ENCODE assay signal across 1 cellular context in the genomic region with DNA sequence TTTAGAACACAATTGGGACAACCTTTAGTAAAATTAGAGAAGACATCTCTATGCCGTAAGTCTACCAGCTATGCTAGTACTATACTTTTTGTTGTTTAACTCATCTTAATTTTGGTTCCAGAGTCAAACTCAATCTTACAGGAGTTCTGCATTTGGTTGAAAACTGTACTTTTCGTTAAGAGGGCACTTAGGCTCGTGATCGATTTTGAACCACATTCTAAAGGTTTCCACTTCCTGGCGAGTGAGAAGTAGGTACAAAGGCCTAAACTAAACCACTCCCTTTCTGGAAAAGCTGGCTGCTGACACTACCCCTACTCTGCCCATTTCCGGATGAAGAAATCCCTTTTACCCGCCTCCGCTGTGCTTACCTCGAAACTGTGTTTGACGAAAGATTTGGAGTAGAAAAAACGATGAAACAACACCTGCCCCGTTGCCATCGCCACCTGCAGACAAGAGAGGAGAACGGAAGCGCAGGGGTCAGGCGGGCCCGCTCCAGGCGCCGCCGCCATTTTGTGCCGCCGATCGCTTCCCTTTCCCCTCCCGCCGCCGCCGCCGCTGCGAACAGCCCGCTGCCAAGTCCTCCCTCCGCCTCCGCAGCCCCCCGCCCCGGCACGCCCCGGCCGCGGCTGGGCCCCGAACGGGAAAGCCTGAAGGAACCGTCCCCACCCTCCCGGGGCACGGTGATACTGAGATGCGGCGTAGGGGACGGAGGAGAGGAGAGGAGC.
A peak's percentile ranks its signal among the peaks of the same experiment; 100 is the strongest.
TF ChIP-seq lines count a peak whose summit lies in the region.

No MANE protein-coding gene starts in this region.

TF ChIP-seq in HepG2, 621 proteins besides CTCF, POLR2A, EP300 and RAD21 (continued from another document and continues in another):
- TF ChIP-seq, protein P1, sequence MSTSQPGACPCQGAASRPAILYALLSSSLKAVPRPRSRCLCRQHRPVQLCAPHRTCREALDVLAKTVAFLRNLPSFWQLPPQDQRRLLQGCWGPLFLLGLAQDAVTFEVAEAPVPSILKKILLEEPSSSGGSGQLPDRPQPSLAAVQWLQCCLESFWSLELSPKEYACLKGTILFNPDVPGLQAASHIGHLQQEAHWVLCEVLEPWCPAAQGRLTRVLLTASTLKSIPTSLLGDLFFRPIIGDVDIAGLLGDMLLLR (CRISPR knock-in tag; IDR thresholded peaks at IDR 0.05) = no peak
- TF ChIP-seq, protein P2, sequence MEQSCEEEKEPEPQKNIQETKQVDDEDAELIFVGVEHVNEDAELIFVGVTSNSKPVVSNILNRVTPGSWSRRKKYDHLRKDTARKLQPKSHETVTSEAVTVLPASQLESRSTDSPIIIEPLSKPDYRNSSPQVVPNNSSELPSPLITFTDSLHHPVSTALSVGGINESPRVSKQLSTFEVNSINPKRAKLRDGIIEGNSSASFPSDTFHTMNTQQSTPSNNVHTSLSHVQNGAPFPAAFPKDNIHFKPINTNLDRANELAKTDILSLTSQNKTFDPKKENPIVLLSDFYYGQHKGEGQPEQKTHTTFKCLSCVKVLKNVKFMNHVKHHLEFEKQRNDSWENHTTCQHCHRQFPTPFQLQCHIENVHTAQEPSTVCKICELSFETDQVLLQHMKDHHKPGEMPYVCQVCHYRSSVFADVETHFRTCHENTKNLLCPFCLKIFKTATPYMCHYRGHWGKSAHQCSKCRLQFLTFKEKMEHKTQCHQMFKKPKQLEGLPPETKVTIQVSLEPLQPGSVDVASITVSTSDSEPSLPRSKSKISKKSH (CRISPR knock-in tag; IDR thresholded peaks at IDR 0.05; ENCODE audit: borderline replicate concordance) = no peak
- TF ChIP-seq, protein P3, sequence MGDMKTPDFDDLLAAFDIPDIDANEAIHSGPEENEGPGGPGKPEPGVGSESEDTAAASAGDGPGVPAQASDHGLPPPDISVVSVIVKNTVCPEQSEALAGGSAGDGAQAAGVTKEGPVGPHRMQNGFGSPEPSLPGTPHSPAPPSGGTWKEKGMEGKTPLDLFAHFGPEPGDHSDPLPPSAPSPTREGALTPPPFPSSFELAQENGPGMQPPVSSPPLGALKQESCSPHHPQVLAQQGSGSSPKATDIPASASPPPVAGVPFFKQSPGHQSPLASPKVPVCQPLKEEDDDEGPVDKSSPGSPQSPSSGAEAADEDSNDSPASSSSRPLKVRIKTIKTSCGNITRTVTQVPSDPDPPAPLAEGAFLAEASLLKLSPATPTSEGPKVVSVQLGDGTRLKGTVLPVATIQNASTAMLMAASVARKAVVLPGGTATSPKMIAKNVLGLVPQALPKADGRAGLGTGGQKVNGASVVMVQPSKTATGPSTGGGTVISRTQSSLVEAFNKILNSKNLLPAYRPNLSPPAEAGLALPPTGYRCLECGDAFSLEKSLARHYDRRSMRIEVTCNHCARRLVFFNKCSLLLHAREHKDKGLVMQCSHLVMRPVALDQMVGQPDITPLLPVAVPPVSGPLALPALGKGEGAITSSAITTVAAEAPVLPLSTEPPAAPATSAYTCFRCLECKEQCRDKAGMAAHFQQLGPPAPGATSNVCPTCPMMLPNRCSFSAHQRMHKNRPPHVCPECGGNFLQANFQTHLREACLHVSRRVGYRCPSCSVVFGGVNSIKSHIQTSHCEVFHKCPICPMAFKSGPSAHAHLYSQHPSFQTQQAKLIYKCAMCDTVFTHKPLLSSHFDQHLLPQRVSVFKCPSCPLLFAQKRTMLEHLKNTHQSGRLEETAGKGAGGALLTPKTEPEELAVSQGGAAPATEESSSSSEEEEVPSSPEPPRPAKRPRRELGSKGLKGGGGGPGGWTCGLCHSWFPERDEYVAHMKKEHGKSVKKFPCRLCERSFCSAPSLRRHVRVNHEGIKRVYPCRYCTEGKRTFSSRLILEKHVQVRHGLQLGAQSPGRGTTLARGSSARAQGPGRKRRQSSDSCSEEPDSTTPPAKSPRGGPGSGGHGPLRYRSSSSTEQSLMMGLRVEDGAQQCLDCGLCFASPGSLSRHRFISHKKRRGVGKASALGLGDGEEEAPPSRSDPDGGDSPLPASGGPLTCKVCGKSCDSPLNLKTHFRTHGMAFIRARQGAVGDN (CRISPR knock-in tag; IDR thresholded peaks at IDR 0.05) = no peak
- TF ChIP-seq HOXA3 (CRISPR knock-in tag; IDR thresholded peaks at IDR 0.05) = peak; percentile 81; the same call in 1 of the 2 replicates
- TF ChIP-seq PCBP1 (IDR thresholded peaks at IDR 0.05; ENCODE audit: borderline replicate concordance, low read depth, low read length) = no peak
- TF ChIP-seq, protein P4, sequence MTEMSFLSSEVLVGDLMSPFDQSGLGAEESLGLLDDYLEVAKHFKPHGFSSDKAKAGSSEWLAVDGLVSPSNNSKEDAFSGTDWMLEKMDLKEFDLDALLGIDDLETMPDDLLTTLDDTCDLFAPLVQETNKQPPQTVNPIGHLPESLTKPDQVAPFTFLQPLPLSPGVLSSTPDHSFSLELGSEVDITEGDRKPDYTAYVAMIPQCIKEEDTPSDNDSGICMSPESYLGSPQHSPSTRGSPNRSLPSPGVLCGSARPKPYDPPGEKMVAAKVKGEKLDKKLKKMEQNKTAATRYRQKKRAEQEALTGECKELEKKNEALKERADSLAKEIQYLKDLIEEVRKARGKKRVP (CRISPR knock-in tag; IDR thresholded peaks at IDR 0.05) = peak in 1 of 2 experiments; percentile 51; a peak in 2 of 4 replicates
- TF ChIP-seq ZMYM2 (CRISPR knock-in tag; IDR thresholded peaks at IDR 0.05) = no peak
- TF ChIP-seq, protein P5, sequence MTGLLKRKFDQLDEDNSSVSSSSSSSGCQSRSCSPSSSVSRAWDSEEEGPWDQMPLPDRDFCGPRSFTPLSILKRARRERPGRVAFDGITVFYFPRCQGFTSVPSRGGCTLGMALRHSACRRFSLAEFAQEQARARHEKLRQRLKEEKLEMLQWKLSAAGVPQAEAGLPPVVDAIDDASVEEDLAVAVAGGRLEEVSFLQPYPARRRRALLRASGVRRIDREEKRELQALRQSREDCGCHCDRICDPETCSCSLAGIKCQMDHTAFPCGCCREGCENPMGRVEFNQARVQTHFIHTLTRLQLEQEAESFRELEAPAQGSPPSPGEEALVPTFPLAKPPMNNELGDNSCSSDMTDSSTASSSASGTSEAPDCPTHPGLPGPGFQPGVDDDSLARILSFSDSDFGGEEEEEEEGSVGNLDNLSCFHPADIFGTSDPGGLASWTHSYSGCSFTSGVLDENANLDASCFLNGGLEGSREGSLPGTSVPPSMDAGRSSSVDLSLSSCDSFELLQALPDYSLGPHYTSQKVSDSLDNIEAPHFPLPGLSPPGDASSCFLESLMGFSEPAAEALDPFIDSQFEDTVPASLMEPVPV (CRISPR knock-in tag; IDR thresholded peaks at IDR 0.05) = no peak
- no peak for TF ChIP-seq ZNF333 (CRISPR knock-in tag; IDR thresholded peaks at IDR 0.05; ENCODE audit: borderline replicate concordance)
- TF ChIP-seq MTA3 (CRISPR knock-in tag; IDR thresholded peaks at IDR 0.05) = no peak
- TF ChIP-seq ZNF547 (CRISPR knock-in tag; IDR thresholded peaks at IDR 0.05) = no peak
- TF ChIP-seq RFX1 (IDR thresholded peaks at IDR 0.05) = 0 out of 2 replicates have a peak, but pooled peaks have one; percentile 22
- TF ChIP-seq, protein P6, sequence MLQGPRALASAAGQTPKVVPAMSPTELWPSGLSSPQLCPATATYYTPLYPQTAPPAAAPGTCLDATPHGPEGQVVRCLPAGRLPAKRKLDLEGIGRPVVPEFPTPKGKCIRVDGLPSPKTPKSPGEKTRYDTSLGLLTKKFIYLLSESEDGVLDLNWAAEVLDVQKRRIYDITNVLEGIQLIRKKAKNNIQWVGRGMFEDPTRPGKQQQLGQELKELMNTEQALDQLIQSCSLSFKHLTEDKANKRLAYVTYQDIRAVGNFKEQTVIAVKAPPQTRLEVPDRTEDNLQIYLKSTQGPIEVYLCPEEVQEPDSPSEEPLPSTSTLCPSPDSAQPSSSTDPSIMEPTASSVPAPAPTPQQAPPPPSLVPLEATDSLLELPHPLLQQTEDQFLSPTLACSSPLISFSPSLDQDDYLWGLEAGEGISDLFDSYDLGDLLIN (CRISPR knock-in tag; IDR thresholded peaks at IDR 0.05; ENCODE audit: borderline replicate concordance) = no peak
- no peak for TF ChIP-seq FOXO1 (CRISPR knock-in tag; IDR thresholded peaks at IDR 0.05)
- TF ChIP-seq, protein P7, sequence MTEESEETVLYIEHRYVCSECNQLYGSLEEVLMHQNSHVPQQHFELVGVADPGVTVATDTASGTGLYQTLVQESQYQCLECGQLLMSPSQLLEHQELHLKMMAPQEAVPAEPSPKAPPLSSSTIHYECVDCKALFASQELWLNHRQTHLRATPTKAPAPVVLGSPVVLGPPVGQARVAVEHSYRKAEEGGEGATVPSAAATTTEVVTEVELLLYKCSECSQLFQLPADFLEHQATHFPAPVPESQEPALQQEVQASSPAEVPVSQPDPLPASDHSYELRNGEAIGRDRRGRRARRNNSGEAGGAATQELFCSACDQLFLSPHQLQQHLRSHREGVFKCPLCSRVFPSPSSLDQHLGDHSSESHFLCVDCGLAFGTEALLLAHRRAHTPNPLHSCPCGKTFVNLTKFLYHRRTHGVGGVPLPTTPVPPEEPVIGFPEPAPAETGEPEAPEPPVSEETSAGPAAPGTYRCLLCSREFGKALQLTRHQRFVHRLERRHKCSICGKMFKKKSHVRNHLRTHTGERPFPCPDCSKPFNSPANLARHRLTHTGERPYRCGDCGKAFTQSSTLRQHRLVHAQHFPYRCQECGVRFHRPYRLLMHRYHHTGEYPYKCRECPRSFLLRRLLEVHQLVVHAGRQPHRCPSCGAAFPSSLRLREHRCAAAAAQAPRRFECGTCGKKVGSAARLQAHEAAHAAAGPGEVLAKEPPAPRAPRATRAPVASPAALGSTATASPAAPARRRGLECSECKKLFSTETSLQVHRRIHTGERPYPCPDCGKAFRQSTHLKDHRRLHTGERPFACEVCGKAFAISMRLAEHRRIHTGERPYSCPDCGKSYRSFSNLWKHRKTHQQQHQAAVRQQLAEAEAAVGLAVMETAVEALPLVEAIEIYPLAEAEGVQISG (CRISPR knock-in tag; IDR thresholded peaks at IDR 0.05) = no peak
- no peak for TF ChIP-seq KDM5B (CRISPR knock-in tag; IDR thresholded peaks at IDR 0.05; ENCODE audit: borderline replicate concordance)
- TF ChIP-seq TBP (CRISPR knock-in tag; IDR thresholded peaks at IDR 0.05) = no peak
- TF ChIP-seq ZNF451 (CRISPR knock-in tag; IDR thresholded peaks at IDR 0.05) = no peak
- no peak for TF ChIP-seq ZNF607 (CRISPR knock-in tag; IDR thresholded peaks at IDR 0.05; ENCODE audit: borderline replicate concordance)
- TF ChIP-seq, protein P8, sequence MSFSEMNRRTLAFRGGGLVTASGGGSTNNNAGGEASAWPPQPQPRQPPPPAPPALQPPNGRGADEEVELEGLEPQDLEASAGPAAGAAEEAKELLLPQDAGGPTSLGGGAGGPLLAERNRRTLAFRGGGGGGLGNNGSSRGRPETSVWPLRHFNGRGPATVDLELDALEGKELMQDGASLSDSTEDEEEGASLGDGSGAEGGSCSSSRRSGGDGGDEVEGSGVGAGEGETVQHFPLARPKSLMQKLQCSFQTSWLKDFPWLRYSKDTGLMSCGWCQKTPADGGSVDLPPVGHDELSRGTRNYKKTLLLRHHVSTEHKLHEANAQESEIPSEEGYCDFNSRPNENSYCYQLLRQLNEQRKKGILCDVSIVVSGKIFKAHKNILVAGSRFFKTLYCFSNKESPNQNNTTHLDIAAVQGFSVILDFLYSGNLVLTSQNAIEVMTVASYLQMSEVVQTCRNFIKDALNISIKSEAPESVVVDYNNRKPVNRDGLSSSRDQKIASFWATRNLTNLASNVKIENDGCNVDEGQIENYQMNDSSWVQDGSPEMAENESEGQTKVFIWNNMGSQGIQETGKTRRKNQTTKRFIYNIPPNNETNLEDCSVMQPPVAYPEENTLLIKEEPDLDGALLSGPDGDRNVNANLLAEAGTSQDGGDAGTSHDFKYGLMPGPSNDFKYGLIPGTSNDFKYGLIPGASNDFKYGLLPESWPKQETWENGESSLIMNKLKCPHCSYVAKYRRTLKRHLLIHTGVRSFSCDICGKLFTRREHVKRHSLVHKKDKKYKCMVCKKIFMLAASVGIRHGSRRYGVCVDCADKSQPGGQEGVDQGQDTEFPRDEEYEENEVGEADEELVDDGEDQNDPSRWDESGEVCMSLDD (CRISPR knock-in tag; IDR thresholded peaks at IDR 0.05; ENCODE audit: borderline replicate concordance) = no peak
- TF ChIP-seq RXRB (CRISPR knock-in tag; IDR thresholded peaks at IDR 0.05; ENCODE audit: borderline replicate concordance) = no peak
- TF ChIP-seq ZNF737 (CRISPR knock-in tag; IDR thresholded peaks at IDR 0.05; ENCODE audit: borderline replicate concordance) = no peak
- no peak for TF ChIP-seq TBX2 (CRISPR knock-in tag; IDR thresholded peaks at IDR 0.05; ENCODE audit: borderline replicate concordance)
- TF ChIP-seq BORCS8-MEF2B (CRISPR knock-in tag; IDR thresholded peaks at IDR 0.05) = 0 out of 2 replicates have a peak, but pooled peaks have one; percentile 19
- TF ChIP-seq, protein P9, sequence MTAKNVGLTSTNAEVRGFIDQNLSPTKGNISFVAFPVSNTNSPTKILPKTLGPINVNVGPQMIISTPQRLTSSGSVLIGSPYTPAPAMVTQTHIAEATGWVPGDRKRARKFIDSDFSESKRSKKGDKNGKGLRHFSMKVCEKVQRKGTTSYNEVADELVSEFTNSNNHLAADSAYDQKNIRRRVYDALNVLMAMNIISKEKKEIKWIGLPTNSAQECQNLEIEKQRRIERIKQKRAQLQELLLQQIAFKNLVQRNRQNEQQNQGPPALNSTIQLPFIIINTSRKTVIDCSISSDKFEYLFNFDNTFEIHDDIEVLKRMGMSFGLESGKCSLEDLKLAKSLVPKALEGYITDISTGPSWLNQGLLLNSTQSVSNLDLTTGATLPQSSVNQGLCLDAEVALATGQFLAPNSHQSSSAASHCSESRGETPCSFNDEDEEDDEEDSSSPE (CRISPR knock-in tag; IDR thresholded peaks at IDR 0.05) = 0 out of 2 replicates have a peak, but pooled peaks have one; percentile 31
